In the genomic region with DNA sequence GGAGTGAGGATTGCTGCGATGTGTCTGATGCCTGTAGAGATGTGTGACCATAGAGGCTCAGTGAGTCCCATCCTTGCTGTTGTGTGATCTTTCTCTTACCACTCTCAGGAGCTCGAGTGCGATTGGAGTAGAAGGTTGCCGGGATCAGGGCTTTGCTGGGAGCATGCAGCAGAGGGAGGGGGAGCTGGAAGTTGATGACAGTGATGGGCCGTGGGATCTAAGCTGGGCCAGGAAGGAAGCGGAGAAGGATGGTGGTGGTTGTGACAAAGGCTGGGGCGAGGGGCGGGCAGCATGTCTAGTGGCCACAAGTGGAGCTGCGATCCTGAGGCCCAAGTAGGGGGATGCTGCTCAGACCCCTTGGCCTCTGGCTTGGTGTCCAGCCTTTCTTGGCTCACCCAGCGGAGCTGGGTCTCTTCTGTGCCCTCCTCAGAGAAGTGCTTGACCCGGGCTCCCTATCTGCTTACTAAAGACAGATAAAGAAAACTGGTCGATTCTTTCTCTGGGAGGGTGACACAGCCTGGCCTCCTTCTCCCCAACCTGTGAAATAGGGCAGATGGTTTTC, we compare ENCODE assay signal across 15 cellular contexts.
DNase-seq lines count a peak whose midpoint lies in the region; ATAC-seq and TF ChIP-seq lines count a peak whose summit lies in the region.
"Had no signal": no experiment of that assay in that cellular context is flagged by ENCODE, and none has a peak within 500 bp of the region (broad histone marks: within the 10 kb centered on the region; RNA-seq: fewer than 3 reads in every experiment).

No MANE protein-coding gene starts in this region.

- no peak for ATAC-seq in RWPE2 (ENCODE audit: low read depth)
- no peak for ATAC-seq in sciatic nerve
- no peak for ATAC-seq in GM18907 (IDR thresholded peaks at IDR 0.05; ENCODE audit: unreplicated experiment)
- ATAC-seq: GM12878 had no signal

- no peak overlapping the region for H3K27ac ChIP-seq in RWPE2 (ENCODE audit: poor library complexity, severe bottlenecking)
- H3K27ac ChIP-seq in caudate nucleus (ENCODE audit: low read depth, low read length): peak overlapping the region; percentile 36
- H3K27ac ChIP-seq: BLaER1 treated with 17β-estradiol and CSF1 and Interleukin-3, amounts not matched to agents 10 nM and 100 nM had no signal

- no peak overlapping the region for H3K4me3 ChIP-seq in RWPE2 (ENCODE audit: severe bottlenecking)
- H3K4me3 ChIP-seq: BLaER1 treated with 17β-estradiol and CSF1 and Interleukin-3, amounts not matched to agents 10 nM and 100 nM; GM12878 had no signal

- intact Hi-C loops in sciatic nerve (cut with DNase I): no loop called here

- peaks cover 5% of the 10 kb centered on the region for H3K27me3 ChIP-seq in RWPE2 (ENCODE audit: insufficient read depth, poor library complexity, severe bottlenecking)
- H3K27me3 ChIP-seq: BLaER1 treated with 17β-estradiol and CSF1 and Interleukin-3, amounts not matched to agents 10 nM and 100 nM had no signal

- H3K36me3 ChIP-seq in RWPE2 (ENCODE audit: low read depth): no peaks in the 10 kb centered on the region
- H3K36me3 ChIP-seq: BLaER1 treated with 17β-estradiol and CSF1 and Interleukin-3, amounts not matched to agents 10 nM and 100 nM had no signal

- no peaks in the 10 kb centered on the region for H3K9me3 ChIP-seq in RWPE2 (ENCODE audit: severe bottlenecking)
- H3K9me3 ChIP-seq: BLaER1 treated with 17β-estradiol and CSF1 and Interleukin-3, amounts not matched to agents 10 nM and 100 nM had no signal

- no peak for TF ChIP-seq CTCF in RWPE2 (IDR thresholded peaks at IDR 0.05; ENCODE audit: poor library complexity, severe bottlenecking)

- H3K4me1 ChIP-seq in RWPE2 (ENCODE audit: insufficient read depth, poor library complexity, severe bottlenecking): no peaks in the 10 kb centered on the region

- DNase-seq in RWPE2 (ENCODE audit: low spot score): peak; percentile 42
- DNase-seq in caudate nucleus (lab: John Stamatoyannopoulos, UW): peak in 11 of 61 donors; percentile 8 to 45 (median 24)
- peak; percentile 81 for DNase-seq in mesenteric fat pad (ENCODE audit: low spot score)
- peak; percentile 13 for DNase-seq in sciatic nerve (ENCODE audit: low spot score)
- DNase-seq in NCI-H446 (lab: John Stamatoyannopoulos, UW): no peak
- no peak for DNase-seq in DMS79 (lab: John Stamatoyannopoulos, UW)
- DNase-seq: ACHN; CD4-positive, CD25-positive, alpha-beta regulatory T cell; DMS53; GOT3; HCEC 1CT; HFFc6 had no signal

Comparison
In these comparisons a context has a peak if more than half of its experiments do, and no peak if none do; other contexts are left out.
1. DNase-seq: peak in RWPE2 (single experiment), mesenteric fat pad (single experiment) and sciatic nerve (single experiment); none in NCI-H446 (0 of 2) and DMS79 (single experiment).